In the genomic region with DNA sequence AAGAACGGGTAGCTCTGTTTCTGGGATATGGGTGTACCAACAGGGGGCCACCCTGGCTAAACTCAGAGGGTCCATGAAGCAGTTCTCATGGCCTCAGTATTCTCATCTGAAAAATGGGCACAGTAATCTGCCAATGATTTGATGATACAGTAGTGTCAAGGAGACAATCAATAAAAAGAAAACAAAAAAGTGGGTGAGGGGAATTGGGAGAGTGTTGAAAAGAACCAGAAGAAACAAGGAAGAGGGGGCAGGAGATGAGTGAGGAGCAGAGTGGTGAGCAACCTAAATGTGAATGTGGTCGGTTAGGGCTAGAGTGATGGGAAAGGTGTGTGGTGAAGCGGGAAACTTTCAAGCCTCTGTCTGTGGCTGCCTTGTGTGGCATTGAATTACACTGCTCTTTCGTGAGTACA, we compare ENCODE assay signal across 15 cellular contexts. TPM values are rescaled to one million over a fixed set of nuclear protein-coding genes. Genes with fewer than 3 reads are reported as not detected.
A peak's percentile ranks its signal among the peaks of the same experiment; 100 is the strongest.
DNase-seq lines count a peak whose midpoint lies in the region; ATAC-seq and TF ChIP-seq lines count a peak whose summit lies in the region.
"Had no signal": no experiment of that assay in that cellular context is flagged by ENCODE, and none has a peak within 500 bp of the region (broad histone marks: within the 10 kb centered on the region; RNA-seq: fewer than 3 reads in every experiment).

No MANE protein-coding gene starts in this region.

- H3K4me3 ChIP-seq in OCI-LY3 (ENCODE audit: low read length) = peak overlapping the region; percentile 81
- H3K4me3 ChIP-seq in mucosa of descending colon = no peak overlapping the region
- H3K4me3 ChIP-seq in adrenal gland = no peak overlapping the region

- intact Hi-C loops in dendritic cell treated with granulocyte-macrophage colony-stimulating factor and Interleukin-4, amounts not matched to agents 40 ng/mL and 50 ng/mL, for 4 days (cut with micrococcal nuclease) = no loop called here
- intact Hi-C loops in mucosa of descending colon (cut with DNase I, micrococcal nuclease) (no loop called here), adrenal gland (cut with DNase I) (no loop called here)

- H3K27ac Mint-ChIP-seq in activated T-cell treated with anti-CD3 and anti-CD28 coated beads, Interleukin-2, amount 50 U/mL, for 72 hours = peak overlapping the region; percentile 82
- H3K27ac Mint-ChIP-seq in dendritic cell treated with granulocyte-macrophage colony-stimulating factor and Interleukin-4, amounts not matched to agents 40 ng/mL and 50 ng/mL, for 4 days = no peak overlapping the region
- H3K27ac Mint-ChIP-seq in stimulated activated memory B cell treated with anti-CD40 and anti-IgM and Interleukin-4, amounts not matched to agents 10 μg/mL and 1 μg/mL and 100 μg/mL, for 72 hours = peak overlapping the region; percentile 58

- H3K4me3 Mint-ChIP-seq in activated T-cell treated with anti-CD3 and anti-CD28 coated beads, Interleukin-2, amount 50 U/mL, for 72 hours = peak overlapping the region; percentile 58 to 78
- H3K4me3 Mint-ChIP-seq in dendritic cell treated with granulocyte-macrophage colony-stimulating factor and Interleukin-4, amounts not matched to agents 40 ng/mL and 50 ng/mL, for 4 days = peak overlapping the region; percentile 13
- peak overlapping the region; percentile 74 for H3K4me3 Mint-ChIP-seq in stimulated activated memory B cell treated with anti-CD40 and anti-IgM and Interleukin-4, amounts not matched to agents 10 μg/mL and 1 μg/mL and 100 μg/mL, for 72 hours

- H3K4me2 ChIP-seq in OCI-LY3 (ENCODE audit: low read length) = peak overlapping the region; percentile 85

- H3K9me3 Mint-ChIP-seq in activated T-cell treated with anti-CD3 and anti-CD28 coated beads, Interleukin-2, amount 50 U/mL, for 72 hours = peaks cover 0 to 7% of the 10 kb centered on the region in 2 donors
- H3K9me3 Mint-ChIP-seq in dendritic cell treated with granulocyte-macrophage colony-stimulating factor and Interleukin-4, amounts not matched to agents 40 ng/mL and 50 ng/mL, for 4 days = peaks cover 14% of the 10 kb centered on the region
- H3K9me3 Mint-ChIP-seq in stimulated activated memory B cell treated with anti-CD40 and anti-IgM and Interleukin-4, amounts not matched to agents 10 μg/mL and 1 μg/mL and 100 μg/mL, for 72 hours = peaks cover 3% of the 10 kb centered on the region

- peak in 1 of 2 donors; percentile 34 for DNase-seq in activated T-cell treated with anti-CD3 and anti-CD28 coated beads, Interleukin-2, amount 50 U/mL, for 72 hours
- no peak for DNase-seq in activated T-cell treated with anti-CD3 and anti-CD28 coated beads, Interleukin-2, amount 50 U/mL, for 48 hours
- DNase-seq in mucosa of descending colon (no peak), adrenal gland (no peak)
- DNase-seq: dermis blood vessel endothelial cell; esophagus squamous epithelium; heart left ventricle; islet precursor cell; NCI-H1105; NCI-H2171 treated with DMSO at 0.1 percent for 48 hours; stimulated activated CD4-positive, alpha-beta T cell treated with anti-CD3 and anti-CD28 coated beads, Interleukin-12 subunit alpha, Interleukin-12 subunit beta, amount 100 ng/mL, for 4 hours had no signal

- H3K36me3 Mint-ChIP-seq in activated T-cell treated with anti-CD3 and anti-CD28 coated beads, Interleukin-2, amount 50 U/mL, for 72 hours (ENCODE audit: insufficient read depth in 2 of 2) = peaks cover 4 to 24% of the 10 kb centered on the region in 2 donors
- peaks cover 11% of the 10 kb centered on the region for H3K36me3 Mint-ChIP-seq in dendritic cell treated with granulocyte-macrophage colony-stimulating factor and Interleukin-4, amounts not matched to agents 40 ng/mL and 50 ng/mL, for 4 days (ENCODE audit: low read depth)
- H3K36me3 Mint-ChIP-seq in stimulated activated memory B cell treated with anti-CD40 and anti-IgM and Interleukin-4, amounts not matched to agents 10 μg/mL and 1 μg/mL and 100 μg/mL, for 72 hours = peaks cover 56% of the 10 kb centered on the region

- peaks cover 9% of the 10 kb centered on the region; the same call in 1 of the 2 replicates for H4K20me1 ChIP-seq in OCI-LY3 (ENCODE audit: insufficient read depth, low read length)

- peaks cover 39% of the 10 kb centered on the region for H3K36me3 ChIP-seq in OCI-LY3 (replicated peaks; ENCODE audit: low read depth, low read length)
- no peaks in the 10 kb centered on the region for H3K36me3 ChIP-seq in mucosa of descending colon (ENCODE audit: low read depth)
- H3K36me3 ChIP-seq in adrenal gland (replicated peaks in 1 of 2) = no peaks in the 10 kb centered on the region
- H3K36me3 ChIP-seq: esophagus squamous epithelium, heart left ventricle had no signal

- no peaks in the 10 kb centered on the region for H3K27me3 Mint-ChIP-seq in activated T-cell treated with anti-CD3 and anti-CD28 coated beads, Interleukin-2, amount 50 U/mL, for 72 hours (ENCODE audit: low read depth)
- no peaks in the 10 kb centered on the region for H3K27me3 Mint-ChIP-seq in dendritic cell treated with granulocyte-macrophage colony-stimulating factor and Interleukin-4, amounts not matched to agents 40 ng/mL and 50 ng/mL, for 4 days
- no peaks in the 10 kb centered on the region for H3K27me3 Mint-ChIP-seq in stimulated activated memory B cell treated with anti-CD40 and anti-IgM and Interleukin-4, amounts not matched to agents 10 μg/mL and 1 μg/mL and 100 μg/mL, for 72 hours

- 75 to 93% (median 87%) methylated on average over 4 of the region's 4 CpGs for WGBS in adrenal gland, 4 donors

- peak; percentile 30 to 42 for ATAC-seq in activated T-cell treated with anti-CD3 and anti-CD28 coated beads, Interleukin-2, amount 50 U/mL, for 72 hours (replicated peaks in 1 of 2)
- no peak for ATAC-seq in stimulated activated memory B cell treated with anti-CD40 and anti-IgM and Interleukin-4, amounts not matched to agents 10 μg/mL and 1 μg/mL and 100 μg/mL, for 72 hours
- ATAC-seq in mucosa of descending colon = no peak
- ATAC-seq in HG03378 (IDR thresholded peaks at IDR 0.05; ENCODE audit: unreplicated experiment) = no peak
- ATAC-seq: heart left ventricle had no signal

- H3K4me1 ChIP-seq in OCI-LY3 (ENCODE audit: low read length) (peaks cover 68% of the 10 kb centered on the region), mucosa of descending colon (ENCODE audit: low read depth) (no peaks in the 10 kb centered on the region), adrenal gland (replicated peaks in 1 of 2) (no peaks in the 10 kb centered on the region)

- no peak for TF ChIP-seq CTCF in OCI-LY3 (IDR thresholded peaks at IDR 0.05; ENCODE audit: low read depth, low read length)
- no peak for TF ChIP-seq CTCF in mucosa of descending colon (IDR thresholded peaks at IDR 0.05)
- no peak for TF ChIP-seq CTCF in adrenal gland (IDR thresholded peaks at IDR 0.05)

- H2AFZ ChIP-seq in OCI-LY3 (ENCODE audit: low read depth, low read length) = no peak overlapping the region

- H3K27ac ChIP-seq in OCI-LY3 (ENCODE audit: low read length) = peak overlapping the region; percentile 83
- H3K27ac ChIP-seq in adrenal gland = no peak overlapping the region

- no peaks in the 10 kb centered on the region for H3K27me3 ChIP-seq in OCI-LY3 (ENCODE audit: low read depth, low read length)
- no peaks in the 10 kb centered on the region for H3K27me3 ChIP-seq in adrenal gland
- H3K27me3 ChIP-seq: esophagus squamous epithelium had no signal

- TF ChIP-seq POLR2A in adrenal gland (IDR thresholded peaks at IDR 0.05) = no peak

- H3K9me3 ChIP-seq in OCI-LY3 (ENCODE audit: insufficient read depth, low read length) (peaks cover 16% of the 10 kb centered on the region), mucosa of descending colon (no peaks in the 10 kb centered on the region), adrenal gland (replicated peaks in 1 of 3) (peaks cover 0 to 4% (median 0%) of the 10 kb centered on the region in 3 donors)
- H3K9me3 ChIP-seq: esophagus squamous epithelium had no signal

- peaks cover 63% of the 10 kb centered on the region for H3K79me2 ChIP-seq in OCI-LY3 (ENCODE audit: low read length)

- peaks cover 81% of the 10 kb centered on the region for H3K4me1 Mint-ChIP-seq in activated T-cell treated with anti-CD3 and anti-CD28 coated beads, Interleukin-2, amount 50 U/mL, for 72 hours (ENCODE audit: low read depth)
- peaks cover 59% of the 10 kb centered on the region for H3K4me1 Mint-ChIP-seq in dendritic cell treated with granulocyte-macrophage colony-stimulating factor and Interleukin-4, amounts not matched to agents 40 ng/mL and 50 ng/mL, for 4 days (ENCODE audit: low read depth)
- H3K4me1 Mint-ChIP-seq in stimulated activated memory B cell treated with anti-CD40 and anti-IgM and Interleukin-4, amounts not matched to agents 10 μg/mL and 1 μg/mL and 100 μg/mL, for 72 hours = peaks cover 66% of the 10 kb centered on the region

- peak overlapping the region; percentile 87 for H3K9ac ChIP-seq in OCI-LY3 (ENCODE audit: low read length)

RNA-seq across cellular contexts. Expression of a gene that starts 2.0 kb away (rescaled TPM):
- total RNA-seq in activated T-cell treated with anti-CD3 and anti-CD28 coated beads, Interleukin-2, amount 50 U/mL, for 72 hours = 10 to 100 TPM; 42.6 to 68.3 TPM
- total RNA-seq in mucosa of descending colon (10 to 100 TPM in 2 of 3 donors, 1 to 10 TPM in 1; 6.4 to 12.7 (median 10.1) TPM), adrenal gland (1 to 10 TPM in 3 of 8 donors, under 1 TPM in 3, not detected in 2; 0.26 to 2.5 (median 0.85) TPM)
- 1 to 10 TPM in 2 of 3 donors, under 1 TPM in 1; 0.51 to 3.1 (median 2.3) TPM for polyA plus RNA-seq in adrenal gland
- total RNA-seq: dermis blood vessel endothelial cell had no signal

RNA-seq across cellular contexts. Expression of a gene that starts 29.5 kb away (rescaled TPM):
- 100 to 1,000 TPM; 215 to 220 TPM for total RNA-seq in activated T-cell treated with anti-CD3 and anti-CD28 coated beads, Interleukin-2, amount 50 U/mL, for 72 hours
- 1 to 10 TPM; 5.9 to 8.6 (median 6.1) TPM for total RNA-seq in mucosa of descending colon
- total RNA-seq in adrenal gland = 1 to 10 TPM in 7 of 8 donors, not detected in 1; 1.5 to 8.4 (median 4.7) TPM
- polyA plus RNA-seq in adrenal gland = 1 to 10 TPM; 3.0 to 9.0 (median 3.4) TPM
- total RNA-seq: dermis blood vessel endothelial cell had no signal

RNA-seq across cellular contexts. Expression of a gene that starts 54.9 kb away (rescaled TPM):
- 10 to 100 TPM in 1 of 2 donors, 1 to 10 TPM in 1; 7.6 to 19.0 TPM for total RNA-seq in activated T-cell treated with anti-CD3 and anti-CD28 coated beads, Interleukin-2, amount 50 U/mL, for 72 hours
- 1 to 10 TPM; 1.3 to 2.5 (median 2.3) TPM for total RNA-seq in mucosa of descending colon
- total RNA-seq in adrenal gland = 1 to 10 TPM in 1 of 8 donors, under 1 TPM in 5, not detected in 2; 0.14 to 1.0 (median 0.33) TPM
- 1 to 10 TPM in 1 of 3 donors, under 1 TPM in 2; 0.27 to 1.3 (median 0.42) TPM for polyA plus RNA-seq in adrenal gland
- total RNA-seq: dermis blood vessel endothelial cell had no signal

Comparison
In these comparisons a context has a peak if more than half of its experiments do, and no peak if none do; other contexts are left out.
1. ATAC-seq: peak in activated T-cell treated with anti-CD3 and anti-CD28 coated beads, Interleukin-2, amount 50 U/mL, for 72 hours (2 of 2); none in stimulated activated memory B cell treated with anti-CD40 and anti-IgM and Interleukin-4, amounts not matched to agents 10 μg/mL and 1 μg/mL and 100 μg/mL, for 72 hours (single experiment), mucosa of descending colon (single experiment) and HG03378 (single experiment).
2. H3K4me3 Mint-ChIP-seq: peak in every context shown above with its lines; median percentile 74 in stimulated activated memory B cell treated with anti-CD40 and anti-IgM and Interleukin-4, amounts not matched to agents 10 μg/mL and 1 μg/mL and 100 μg/mL, for 72 hours; 68 in activated T-cell treated with anti-CD3 and anti-CD28 coated beads, Interleukin-2, amount 50 U/mL, for 72 hours; 13 in dendritic cell treated with granulocyte-macrophage colony-stimulating factor and Interleukin-4, amounts not matched to agents 40 ng/mL and 50 ng/mL, for 4 days.
3. RNA of a gene that starts 29.5 kb away (total RNA-seq): 215 to 220 TPM in activated T-cell treated with anti-CD3 and anti-CD28 coated beads, Interleukin-2, amount 50 U/mL, for 72 hours; 5.9 to 8.6 TPM in mucosa of descending colon and 1.5 to 8.4 TPM in adrenal gland; every median in the first group is over 10 times any median in the second.